Comparison of ENCODE assay signal across 17 cellular contexts in the genomic region with DNA sequence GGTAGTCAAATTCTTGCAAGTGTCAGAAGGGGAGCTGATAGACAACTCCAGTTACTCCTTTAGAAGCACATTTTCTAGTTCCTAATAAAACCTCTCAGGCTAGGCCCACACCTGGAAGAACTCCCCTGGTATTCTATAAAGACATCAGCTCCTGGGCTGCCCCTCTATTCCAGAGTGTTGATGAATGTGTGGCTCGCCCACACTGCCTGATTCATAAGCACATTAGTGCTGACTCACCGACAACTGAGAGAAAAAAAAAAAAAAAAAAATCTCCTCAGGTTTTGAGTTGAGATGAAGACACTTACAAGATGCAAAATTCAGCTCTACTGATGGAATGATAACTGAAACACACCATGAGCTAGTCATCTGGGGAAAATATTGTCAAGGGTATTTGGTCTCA.
DNase-seq lines count a peak whose midpoint lies in the region; ATAC-seq and TF ChIP-seq lines count a peak whose summit lies in the region.
"Had no signal": no experiment of that assay in that cellular context is flagged by ENCODE, and none has a peak within 500 bp of the region (broad histone marks: within the 10 kb centered on the region; RNA-seq: fewer than 3 reads in every experiment).

No MANE protein-coding gene starts in this region.

- H3K27me3 Mint-ChIP-seq in MCF 10A (ENCODE audit: insufficient read depth, unreplicated experiment) = peaks cover under 1% of the 10 kb centered on the region

- POLR2A ChIA-PET in MCF 10A (lab: Yijun Ruan, JAX) = interaction anchor here (0.7 to 1.5 kb wide), 5 partner anchors 9 to 532 kb away, joined by 3 to 6 read pairs (median 3); a partner anchor contains a TSS

- H3K36me3 ChIP-seq in breast epithelium (no peaks in the 10 kb centered on the region), RWPE2 (ENCODE audit: low read depth) (no peaks in the 10 kb centered on the region)
- H3K36me3 ChIP-seq: adrenal gland, SJCRH30, vagina had no signal

- TF ChIP-seq CTCF in MCF 10A (IDR thresholded peaks at IDR 0.05; ENCODE audit: unreplicated experiment) = no peak
- no peak for TF ChIP-seq CTCF in breast epithelium (IDR thresholded peaks at IDR 0.05)
- no peak for TF ChIP-seq CTCF in RWPE2 (IDR thresholded peaks at IDR 0.05; ENCODE audit: poor library complexity, severe bottlenecking)
- TF ChIP-seq CTCF in fibroblast of mammary gland (conservative IDR thresholded peaks at IDR 0.05; ENCODE audit: control insufficient read depth, insufficient read depth, low read depth, low read length) = no peak

- H3K27ac ChIP-seq in breast epithelium (no peak overlapping the region), RWPE2 (ENCODE audit: poor library complexity, severe bottlenecking) (no peak overlapping the region)
- H3K27ac ChIP-seq: adrenal gland, SJCRH30, vagina had no signal

- no TSS peak for BruUV-seq in MCF 10A (replicated peaks; lab: Mats Ljungman, UMichigan)

- no peak overlapping the region for H3K4me3 Mint-ChIP-seq in MCF 10A (ENCODE audit: unreplicated experiment)
- H3K4me3 Mint-ChIP-seq: CD8-positive, alpha-beta memory T cell; H9; nephron had no signal

- no peak overlapping the region for H3K4me3 ChIP-seq in breast epithelium
- no peak overlapping the region for H3K4me3 ChIP-seq in RWPE2 (ENCODE audit: severe bottlenecking)
- H3K4me3 ChIP-seq in fibroblast of mammary gland (ENCODE audit: control insufficient read depth, low read depth, low read length) = no peak overlapping the region
- H3K4me3 ChIP-seq: adrenal gland, SJCRH30, vagina had no signal

- intact Hi-C loops in MCF 10A (cut with micrococcal nuclease) = loop anchor here (5.0 kb wide), 2 partner anchors 42 to 73 kb away; no protein-coding TSS in a partner anchor
- intact Hi-C loops in breast epithelium (cut with DNase I; ENCODE audit: low total_unique reads) = no loop called here

- H3K27ac Mint-ChIP-seq in MCF 10A (ENCODE audit: low read depth, unreplicated experiment) = peak overlapping the region; percentile 13
- H3K27ac Mint-ChIP-seq: CD8-positive, alpha-beta memory T cell; H9; nephron had no signal

- no peak for TF ChIP-seq POLR2A in breast epithelium (IDR thresholded peaks at IDR 0.05)

- H3K36me3 Mint-ChIP-seq in MCF 10A (ENCODE audit: insufficient read depth, unreplicated experiment) = no peaks in the 10 kb centered on the region
- H3K36me3 Mint-ChIP-seq: CD8-positive, alpha-beta memory T cell had no signal

- ATAC-seq in RWPE2 (ENCODE audit: low read depth) = peak; percentile 95
- ATAC-seq in GM18909 (IDR thresholded peaks at IDR 0.05; ENCODE audit: poor library complexity, unreplicated experiment) = no peak

- H3K9me3 ChIP-seq in breast epithelium = no peaks in the 10 kb centered on the region
- no peaks in the 10 kb centered on the region for H3K9me3 ChIP-seq in RWPE2 (ENCODE audit: severe bottlenecking)
- H3K9me3 ChIP-seq: adrenal gland, SJCRH30, vagina had no signal

- DNase-seq in MCF 10A (ENCODE audit: unreplicated experiment) (peak; percentile 51), breast epithelium (ENCODE audit: low spot score in 2 of 2) (no peak), RWPE2 (ENCODE audit: low spot score) (no peak), fibroblast of mammary gland (ENCODE audit: low read depth) (peak; percentile 20), superior temporal gyrus (ENCODE audit: extremely low spot score) (peak; percentile 71), T-helper 2 cell (no peak), COLO668 (lab: John Stamatoyannopoulos, UW; ENCODE audit: unreplicated experiment) (no peak)
- DNase-seq: activated CD4-positive, alpha-beta T cell treated with anti-CD3 and anti-CD28 coated beads, Interleukin-2, amount 50 U/mL, for 1 hour; adrenal gland; CD8-positive, alpha-beta memory T cell; GDM1; H9; NCI-H1694 treated with DMSO at 0.1 percent for 48 hours; SJCRH30 had no signal

- no peaks in the 10 kb centered on the region for H3K4me1 ChIP-seq in breast epithelium
- H3K4me1 ChIP-seq in RWPE2 (ENCODE audit: insufficient read depth, poor library complexity, severe bottlenecking) = no peaks in the 10 kb centered on the region
- H3K4me1 ChIP-seq: adrenal gland, SJCRH30, vagina had no signal

- peaks cover 8% of the 10 kb centered on the region for H3K9me3 Mint-ChIP-seq in MCF 10A (ENCODE audit: unreplicated experiment)
- H3K9me3 Mint-ChIP-seq: CD8-positive, alpha-beta memory T cell; H9 had no signal

- CTCF ChIA-PET in MCF 10A (lab: Yijun Ruan, JAX) = interaction anchor here (0.6 to 2.0 kb wide), 15 partner anchors 12 to 1433 kb away, joined by 3 to 9 read pairs (median 3); no protein-coding TSS in a partner anchor

- H3K27me3 ChIP-seq in breast epithelium (no peaks in the 10 kb centered on the region), RWPE2 (ENCODE audit: insufficient read depth, poor library complexity, severe bottlenecking) (no peaks in the 10 kb centered on the region)
- H3K27me3 ChIP-seq: SJCRH30, vagina had no signal

- H3K4me1 Mint-ChIP-seq in MCF 10A (ENCODE audit: insufficient read depth, unreplicated experiment) = peaks cover 13% of the 10 kb centered on the region
- H3K4me1 Mint-ChIP-seq: CD8-positive, alpha-beta memory T cell; nephron had no signal

Comparison
In these comparisons a context has a peak if more than half of its experiments do, and no peak if none do; other contexts are left out.
1. DNase-seq: peak in MCF 10A (single experiment), fibroblast of mammary gland (single experiment) and superior temporal gyrus (single experiment); none in breast epithelium (0 of 2), RWPE2 (single experiment), T-helper 2 cell (0 of 5) and COLO668 (single experiment).